ENCODE assay signal across 8 cellular contexts in genomic region chr17:17496189-17497064, GRCh38. TPM values are rescaled to one million over a fixed set of nuclear protein-coding genes. Genes with fewer than 3 reads are reported as not detected.
DNase-seq lines count a peak whose midpoint lies in the region; ATAC-seq and TF ChIP-seq lines count a peak whose summit lies in the region.

Gene RASD1 (minus strand): TSS chr17:17496395. CDS start chr17:17496181, 214 bp downstream.

- H3K4me3 ChIP-seq in BE2C (ENCODE audit: low read depth, low read length) (peak within 1 kb of the TSS; percentile 56), Panc1 (ENCODE audit: low read depth in 2 of 2, low read length in 2 of 2) (peak within 1 kb of the TSS; percentile 54 to 62), fibroblast of mammary gland (ENCODE audit: control insufficient read depth, low read depth, low read length) (peak within 1 kb of the TSS; percentile 49)

- no peaks in the 10 kb centered on the region for H3K9me3 Mint-ChIP-seq in natural killer cell

- H3K4me3 Mint-ChIP-seq in natural killer cell, result peak within 1 kb of the TSS; percentile 92

- H3K27ac ChIP-seq in Panc1 (ENCODE audit: low read length), result no peak within 1 kb of the TSS

- CTCF ChIA-PET in Panc1 (lab: Charles Lee), result interaction anchor here (0.5 to 2.1 kb wide), 20 partner anchors 23 to 1519 kb away, joined by 3 to 12 read pairs (median 4); no protein-coding TSS in a partner anchor

- BruUV-seq in Panc1 (replicated peaks; lab: Mats Ljungman, UMichigan), result no TSS peak

- H3K4me1 ChIP-seq in BE2C (no peaks in the 10 kb centered on the region), Panc1 (ENCODE audit: control insufficient read depth, insufficient read depth, low read length) (peaks cover 3% of the 10 kb centered on the region)

- peak; percentile 65 for ATAC-seq in GM19372 (IDR thresholded peaks at IDR 0.05; ENCODE audit: low read depth, unreplicated experiment)
- ATAC-seq in Panc1, result peak; percentile 90
- ATAC-seq in natural killer cell, result peak; percentile 87 to 92 (median 88)

- peak within 1 kb of the TSS in 1 of 2 donors; percentile 48 for H3K27ac Mint-ChIP-seq in natural killer cell

- DNase-seq in BE2C (peak; percentile 78), HT-29 (ENCODE audit: low spot score) (peak; percentile 77), Panc1 (ENCODE audit: low read depth, low spot score) (peak; percentile 25), fibroblast of mammary gland (ENCODE audit: low read depth) (peak; percentile 80), natural killer cell (peak; percentile 79)
- peak; percentile 54 to 71 for DNase-seq in activated T-helper 1 cell treated with anti-CD3 and anti-CD28 coated beads, Interleukin-2, amount 50 U/mL, for 16 hours (ENCODE audit: low read depth in 1 of 2, low spot score in 1 of 2)
- DNase-seq in stimulated activated naive CD4-positive, alpha-beta T cell (lab: John Stamatoyannopoulos, UW), result peak; percentile 59 to 85 (median 74)

- H3K9me3 ChIP-seq in BE2C (no peaks in the 10 kb centered on the region), Panc1 (ENCODE audit: control insufficient read depth, insufficient read depth, low read depth, low read length) (no peaks in the 10 kb centered on the region)

- peaks cover 5 to 8% of the 10 kb centered on the region in 2 donors for H3K27me3 Mint-ChIP-seq in natural killer cell (ENCODE audit: low read depth in 2 of 2)

- H3K27me3 ChIP-seq in BE2C (peaks cover 10% of the 10 kb centered on the region), Panc1 (ENCODE audit: control insufficient read depth, insufficient read depth, low read length) (no peaks in the 10 kb centered on the region)

- no peaks in the 10 kb centered on the region for H3K36me3 Mint-ChIP-seq in natural killer cell

- H3K4me1 Mint-ChIP-seq in natural killer cell, result peaks cover 6 to 16% of the 10 kb centered on the region in 2 donors

- TF ChIP-seq CTCF in BE2C (IDR thresholded peaks at IDR 0.05; ENCODE audit: low read depth, low read length), result peak; percentile 34
- peak; percentile 98 for TF ChIP-seq CTCF in Panc1 (IDR thresholded peaks at IDR 0.05)
- TF ChIP-seq CTCF in fibroblast of mammary gland (conservative IDR thresholded peaks at IDR 0.05; ENCODE audit: control insufficient read depth, insufficient read depth, low read depth, low read length), result no peak
- peak; percentile 99 for TF ChIP-seq CTCF in natural killer cell (IDR thresholded peaks at IDR 0.05)

- POLR2A ChIA-PET in Panc1 (lab: Charles Lee), result interaction anchor here (0.6 kb wide), 4 partner anchors 104 to 266 kb away, joined by 4 to 7 read pairs (median 6); no protein-coding TSS in a partner anchor

- H3K36me3 ChIP-seq in BE2C (no peaks in the 10 kb centered on the region), Panc1 (ENCODE audit: control insufficient read depth, insufficient read depth, low read length) (no peaks in the 10 kb centered on the region)

- in situ Hi-C loops in Panc1 (cut with HindIII; ENCODE audit: low pct_unique_long_range_greater_than_20kb, low sequenced_read_pairs), result no loop called here

- intact Hi-C loops in Panc1 (cut with micrococcal nuclease; ENCODE audit: unreplicated experiment) (loop anchor here (2.0 to 5.0 kb wide), 3 partner anchors 71 to 146 kb away; no protein-coding TSS in a partner anchor), natural killer cell (cut with micrococcal nuclease) (loop anchor here (1.0 kb wide), 3 partner anchors 141 to 537 kb away; no protein-coding TSS in a partner anchor)

RNA-seq across cellular contexts. Expression of gene RASD1, which starts in this region (rescaled TPM):
- 0.42 TPM for polyA plus RNA-seq in BE2C (2012; ENCODE audit: insufficient read depth, insufficient read length, low read depth)
- 5.9 and 6.0 TPM in 2 replicates for total RNA-seq in HT-29 (2014; rRNA removed; shearing (Covaris generic))
- total RNA-seq in Panc1 (2021; ENCODE audit: unreplicated experiment) (1.7 TPM), natural killer cell (1 to 10 TPM in 2 of 3 donors, under 1 TPM in 1; 0.60 to 2.4 (median 1.2) TPM)
- 4.6 TPM for polyA plus RNA-seq in Panc1 (2012; ENCODE audit: insufficient read length)

Comparison
In these comparisons a context has a peak if more than half of its experiments do, and no peak if none do; other contexts are left out.
1. DNase-seq: peak in every context shown above with its lines; median percentile 80 in fibroblast of mammary gland; 79 in natural killer cell; 78 in BE2C; 77 in HT-29; 74 in stimulated activated naive CD4-positive, alpha-beta T cell; 62 in activated T-helper 1 cell treated with anti-CD3 and anti-CD28 coated beads, Interleukin-2, amount 50 U/mL, for 16 hours; 25 in Panc1.